Comparison of ENCODE assay signal across 22 cellular contexts in the genomic region with DNA sequence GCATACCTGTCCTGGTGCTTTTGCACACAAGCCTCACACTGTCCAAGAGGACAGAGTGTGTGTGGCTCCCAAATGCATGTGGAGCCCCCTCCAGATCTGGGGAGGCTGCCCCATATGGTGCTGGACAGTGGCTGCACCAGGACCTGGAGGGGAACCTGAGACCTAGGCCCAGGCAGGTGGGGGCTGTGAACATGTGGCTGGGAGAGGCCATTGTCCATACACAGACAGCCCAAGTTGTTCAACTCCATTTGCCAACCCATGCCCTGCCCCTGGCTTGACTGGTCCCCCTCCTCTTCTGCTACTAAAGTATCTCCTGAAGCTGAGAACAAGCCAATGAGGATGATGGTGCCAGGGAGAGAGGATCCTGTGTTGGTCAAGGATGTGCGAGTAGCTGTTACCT.
DNase-seq lines count a peak whose midpoint lies in the region; ATAC-seq, FAIRE-seq and TF ChIP-seq lines count a peak whose summit lies in the region.
"Had no signal": no experiment of that assay in that cellular context is flagged by ENCODE, and none has a peak within 500 bp of the region (broad histone marks: within the 10 kb centered on the region; RNA-seq: fewer than 3 reads in every experiment).

No MANE protein-coding gene starts in this region.

- no TSS peak for BruUV-seq in IMR-90 (replicated peaks; lab: Mats Ljungman, UMichigan)

- peaks cover 8% of the 10 kb centered on the region for H3K4me1 ChIP-seq in IMR-90 (ENCODE audit: control insufficient read depth, insufficient read depth, low read length)
- peaks cover 5 to 18% (median 12%) of the 10 kb centered on the region in 4 experiments for H3K4me1 ChIP-seq in H1 (replicated peaks in 1 of 4; ENCODE audit: control insufficient read depth in 3 of 4, insufficient read depth in 4 of 4, low read length in 3 of 4)
- H3K4me1 ChIP-seq in upper lobe of right lung: peaks cover 5% of the 10 kb centered on the region
- H3K4me1 ChIP-seq in testis: no peaks in the 10 kb centered on the region
- H3K4me1 ChIP-seq: Caco-2 had no signal

- H3K9me1 ChIP-seq in IMR-90 (ENCODE audit: insufficient read depth, low read length): peaks cover 12% of the 10 kb centered on the region

- dilution Hi-C loops in IMR-90 (cut with HindIII; ENCODE audit: low sequenced_read_pairs, unreplicated experiment): no loop called here

- H4K5ac ChIP-seq in IMR-90 (ENCODE audit: low read depth, low read length) (no peak overlapping the region), H1 (ENCODE audit: insufficient read length, low read depth, low read length) (no peak overlapping the region)

- H3K79me1 ChIP-seq in IMR-90 (ENCODE audit: low read depth in 1 of 2, low read length in 2 of 2) (no peaks in the 10 kb centered on the region), H1 (ENCODE audit: low read depth, low read length) (no peaks in the 10 kb centered on the region)

- H3K23me2 ChIP-seq in H1 (ENCODE audit: low read depth, low read length): no peaks in the 10 kb centered on the region

- intact Hi-C loops in IMR-90 (cut with micrococcal nuclease): no loop called here
- intact Hi-C loops in posterior vena cava (cut with DNase I): no loop called here
- intact Hi-C loops in upper lobe of right lung (cut with DNase I): no loop called here
- intact Hi-C loops in testis (cut with DNase I; ENCODE audit: low total_unique reads): no loop called here

- no peak overlapping the region; the same call in 1 of the 2 replicates for H3K18ac ChIP-seq in IMR-90 (ENCODE audit: low read depth, low read length)
- H3K18ac ChIP-seq in H1 (ENCODE audit: extremely low read depth, low read length): no peak overlapping the region

- no peak for TF ChIP-seq EP300 in H1 (IDR thresholded peaks at IDR 0.05; ENCODE audit: borderline replicate concordance in 1 of 2, low read depth in 2 of 2, low read length in 2 of 2)

- TF ChIP-seq CTCF in IMR-90 (conservative IDR thresholded peaks at IDR 0.05; ENCODE audit: low read depth, low read length): no peak
- TF ChIP-seq CTCF in H1 (IDR thresholded peaks at IDR 0.05; ENCODE audit: control extremely low read depth in 1 of 3, insufficient read depth in 1 of 3, low read depth in 1 of 3, low read length in 3 of 3): no peak
- TF ChIP-seq CTCF in upper lobe of right lung (IDR thresholded peaks at IDR 0.05): no peak
- TF ChIP-seq CTCF in testis (IDR thresholded peaks at IDR 0.05): no peak

- H3K36me3 ChIP-seq in IMR-90 (ENCODE audit: control insufficient read depth, insufficient read depth, low read length) (no peaks in the 10 kb centered on the region), H1 (ENCODE audit: control insufficient read depth in 2 of 4, insufficient read depth in 4 of 4, low read length in 3 of 4) (no peaks in the 10 kb centered on the region), upper lobe of right lung (no peaks in the 10 kb centered on the region), testis (ENCODE audit: low read depth, missing control alignments) (no peaks in the 10 kb centered on the region)
- H3K36me3 ChIP-seq: BLaER1 treated with 17β-estradiol and CSF1 and Interleukin-3, amounts not matched to agents 10 nM and 100 nM had no signal

- H3K9ac ChIP-seq in IMR-90 (ENCODE audit: low read depth, low read length) (no peak overlapping the region), H1 (replicated peaks in 1 of 4; ENCODE audit: extremely low read depth in 1 of 4, low read depth in 3 of 4, low read length in 3 of 4) (no peak overlapping the region)
- H3K9ac ChIP-seq: BLaER1 treated with 17β-estradiol and CSF1 and Interleukin-3, amounts not matched to agents 10 nM and 100 nM had no signal

- 0 out of 3 replicates have a peak overlapping the region, but pooled peaks have one; percentile 29 for H2BK15ac ChIP-seq in IMR-90 (ENCODE audit: low read depth, low read length)
- H2BK15ac ChIP-seq in H1 (ENCODE audit: low read length): no peak overlapping the region

- peak overlapping the region; percentile 39; the same call in 1 of the 2 replicates for H2AK5ac ChIP-seq in IMR-90 (ENCODE audit: low read depth, low read length)
- no peak overlapping the region for H2AK5ac ChIP-seq in H1 (ENCODE audit: low read depth, low read length)

- FAIRE-seq in H1 (lab: Jason Lieb, UNC): no peak
- FAIRE-seq: A204.1, D721Med, G401.6, GM12891, GM19239 had no signal

- TF ChIP-seq RAD21 in IMR-90 (IDR thresholded peaks at IDR 0.05; ENCODE audit: low read length) (no peak), H1 (IDR thresholded peaks at IDR 0.05 in 1 of 2, conservative IDR thresholded peaks at IDR 0.05 in 1 of 2; ENCODE audit: low read depth in 2 of 2, low read length in 2 of 2) (no peak)

- H2BK20ac ChIP-seq in IMR-90 (ENCODE audit: low read depth, low read length) (peak overlapping the region; percentile 49; the same call in 1 of the 2 replicates), H1 (ENCODE audit: low read length) (no peak overlapping the region)

- H4K91ac ChIP-seq in IMR-90 (ENCODE audit: insufficient read depth, low read depth, low read length) (no peak overlapping the region), H1 (replicated peaks; ENCODE audit: insufficient read length, low read length) (peak overlapping the region; percentile 30)

- ATAC-seq in IMR-90 (ENCODE audit: low read depth) (no peak), upper lobe of right lung (peak; percentile 23), GM21786 (IDR thresholded peaks at IDR 0.05; ENCODE audit: unreplicated experiment) (no peak)
- ATAC-seq: CD8-positive, alpha-beta T cell had no signal

- no CpG with 5 or more reads among the region's 1 CpG for WGBS in IMR-90 (ENCODE audit: extremely low coverage in 2 of 2, insufficient read length in 1 of 2), 2 experiments
- WGBS in H1 (ENCODE audit: extremely low coverage in 1 of 2, insufficient coverage in 1 of 2, insufficient read length in 1 of 2, insufficient replicate concordance in 2 of 2, low coverage in 1 of 2, low lambda C conversion rate in 2 of 2, missing lambda C conversion rate in 1 of 2), 2 experiments: 100% methylated on average over 1 of the region's 1 CpG; no CpG with 5 or more reads in 1 of the 2 experiments
- WGBS in testis, 2 donors: 100% methylated on average over 1 of the region's 1 CpG

- H3K27me3 ChIP-seq in IMR-90 (ENCODE audit: control insufficient read depth, insufficient read depth, low read length): peaks cover 26% of the 10 kb centered on the region
- H3K27me3 ChIP-seq in H1 (replicated peaks in 1 of 4; ENCODE audit: control insufficient read depth in 3 of 4, extremely low read depth in 1 of 4, insufficient read depth in 3 of 4, low read length in 3 of 4): peaks cover 0 to 16% (median 11%) of the 10 kb centered on the region in 4 experiments; a peak in 6 of 7 replicates
- H3K27me3 ChIP-seq in upper lobe of right lung: peaks cover 39% of the 10 kb centered on the region
- H3K27me3 ChIP-seq in testis: peaks cover 3% of the 10 kb centered on the region
- H3K27me3 ChIP-seq: BLaER1 treated with 17β-estradiol and CSF1 and Interleukin-3, amounts not matched to agents 10 nM and 100 nM had no signal

- H4K20me1 ChIP-seq in IMR-90 (ENCODE audit: insufficient read depth, low read length): no peaks in the 10 kb centered on the region
- no peaks in the 10 kb centered on the region for H4K20me1 ChIP-seq in H1 (replicated peaks in 1 of 2; ENCODE audit: control insufficient read depth in 1 of 2, insufficient read depth in 2 of 2, low read length in 2 of 2)
- H4K20me1 ChIP-seq: BLaER1 treated with 17β-estradiol and CSF1 and Interleukin-3, amounts not matched to agents 10 nM and 100 nM had no signal

- H2BK5ac ChIP-seq in IMR-90 (ENCODE audit: low read depth, low read length, poor library complexity, severe bottlenecking): no peak overlapping the region
- no peak overlapping the region for H2BK5ac ChIP-seq in H1 (ENCODE audit: low read depth, low read length)

- CTCF ChIA-PET in IMR-90 (lab: Yijun Ruan, JAX) (no interaction called here), H1 (lab: Charles Lee; ENCODE audit: partially characterized antibody) (interaction anchor here (0.6 to 1.1 kb wide), 4 partner anchors 8 to 91 kb away, joined by 3 to 4 read pairs (median 3); no protein-coding TSS in a partner anchor)

- H4K8ac ChIP-seq in IMR-90 (ENCODE audit: low read depth in 2 of 2, low read length in 2 of 2) (no peak overlapping the region), H1 (ENCODE audit: extremely low read depth, insufficient read depth, low read length) (no peak overlapping the region; the same call in 1 of the 2 replicates)

- H2AFZ ChIP-seq in IMR-90 (replicated peaks; ENCODE audit: low read length, poor library complexity) (peak overlapping the region; percentile 41), H1 (ENCODE audit: low read length) (no peak overlapping the region)

- H2BK120ac ChIP-seq in IMR-90 (ENCODE audit: low read depth, low read length) (no peak overlapping the region), H1 (replicated peaks; ENCODE audit: low read depth, low read length) (no peak overlapping the region)

- POLR2A ChIA-PET in IMR-90 (lab: Charles Lee; ENCODE audit: unreplicated experiment): interaction anchor here (0.6 kb wide), 1 partner anchor 106 kb away, joined by 5 read pairs; no protein-coding TSS in a partner anchor
- POLR2A ChIA-PET in H1 (lab: Charles Lee; ENCODE audit: partially characterized antibody): interaction anchor here (0.6 kb wide), 1 partner anchor 62 kb away, joined by 5 read pairs; no protein-coding TSS in a partner anchor

- in situ Hi-C loops in IMR-90 (cut with MboI; ENCODE audit: low sequenced_read_pairs): loop anchor here (5.0 to 25.0 kb wide), 2 partner anchors 90 to 220 kb away; no protein-coding TSS in a partner anchor

- H3K4me2 ChIP-seq in IMR-90 (ENCODE audit: low read depth, low read length) (0 out of 2 replicates have a peak overlapping the region, but pooled peaks have one; percentile 3), H1 (ENCODE audit: insufficient read depth in 1 of 2, low read depth in 2 of 2, low read length in 2 of 2) (no peak overlapping the region)
- H3K4me2 ChIP-seq: BLaER1 treated with 17β-estradiol and CSF1 and Interleukin-3, amounts not matched to agents 10 nM and 100 nM had no signal

- H2BK12ac ChIP-seq in H1 (ENCODE audit: low read depth, low read length): no peak overlapping the region

- H3K14ac ChIP-seq in IMR-90 (replicated peaks; ENCODE audit: low read depth, low read length): no peak overlapping the region
- H3K14ac ChIP-seq in H1 (ENCODE audit: insufficient read length): no peak overlapping the region

- no peak overlapping the region for H3K27ac ChIP-seq in IMR-90 (ENCODE audit: insufficient read depth, low read length)
- H3K27ac ChIP-seq in H1 (ENCODE audit: low read depth, low read length): no peak overlapping the region
- H3K27ac ChIP-seq in upper lobe of right lung: no peak overlapping the region
- no peak overlapping the region for H3K27ac ChIP-seq in testis
- H3K27ac ChIP-seq: BLaER1 treated with 17β-estradiol and CSF1 and Interleukin-3, amounts not matched to agents 10 nM and 100 nM; C4-2B had no signal

- no peak overlapping the region for H3K56ac ChIP-seq in IMR-90 (ENCODE audit: extremely low read depth, insufficient read depth, low read length)
- H3K56ac ChIP-seq in H1 (replicated peaks; ENCODE audit: insufficient read length, low read depth, low read length): no peak overlapping the region

- H3K9me3 ChIP-seq in IMR-90 (ENCODE audit: control insufficient read depth, insufficient read depth, low read length) (no peaks in the 10 kb centered on the region), H1 (ENCODE audit: insufficient read depth in 2 of 2, low read depth in 1 of 2, low read length in 1 of 2) (no peaks in the 10 kb centered on the region), upper lobe of right lung (no peaks in the 10 kb centered on the region), testis (no peaks in the 10 kb centered on the region)
- H3K9me3 ChIP-seq: Caco-2 had no signal

- no peak for DNase-seq in IMR-90
- DNase-seq in H1 (ENCODE audit: low read depth in 1 of 2, low spot score in 2 of 2): no peak
- DNase-seq in posterior vena cava (ENCODE audit: low spot score): peak; percentile 38
- no peak for DNase-seq in upper lobe of right lung
- no peak for DNase-seq in testis
- no peak for DNase-seq in NCI-H1694 (lab: John Stamatoyannopoulos, UW)
- no peak for DNase-seq in HT-29 (ENCODE audit: low spot score)
- DNase-seq: 8988T; ACHN; Caco-2; Calu3; CD4-positive, alpha-beta T cell; CD8-positive, alpha-beta T cell; GF-D8 had no signal

- no peak overlapping the region for H3K23ac ChIP-seq in IMR-90 (ENCODE audit: low read depth, low read length)
- no peak overlapping the region for H3K23ac ChIP-seq in H1 (ENCODE audit: insufficient read length)

- H3K4ac ChIP-seq in IMR-90 (ENCODE audit: low read depth, low read length) (0 out of 2 replicates have a peak overlapping the region, but pooled peaks have one; percentile 0), H1 (replicated peaks; ENCODE audit: insufficient read length, low read depth, low read length) (no peak overlapping the region)

- no peaks in the 10 kb centered on the region for H3K79me2 ChIP-seq in H1 (ENCODE audit: control insufficient read depth in 1 of 2, insufficient read depth in 2 of 2, low read length in 2 of 2)

- TF ChIP-seq POLR2A in IMR-90 (IDR thresholded peaks at IDR 0.05; ENCODE audit: low read depth, low read length) (no peak), H1 (IDR thresholded peaks at IDR 0.05; ENCODE audit: control extremely low read depth in 1 of 2, low read depth in 2 of 2, low read length in 2 of 2) (no peak), testis (IDR thresholded peaks at IDR 0.05) (no peak)

- H3K4me3 ChIP-seq in IMR-90 (ENCODE audit: insufficient read depth, low read depth, low read length): no peak overlapping the region
- no peak overlapping the region for H3K4me3 ChIP-seq in H1 (ENCODE audit: extremely low read depth in 1 of 4, insufficient read depth in 2 of 4, low read depth in 3 of 4, low read length in 4 of 4)
- H3K4me3 ChIP-seq in upper lobe of right lung: no peak overlapping the region
- H3K4me3 ChIP-seq in testis: no peak overlapping the region
- H3K4me3 ChIP-seq: BLaER1 treated with 17β-estradiol and CSF1 and Interleukin-3, amounts not matched to agents 10 nM and 100 nM had no signal

- no peak overlapping the region for H2AK9ac ChIP-seq in IMR-90 (replicated peaks; ENCODE audit: low read depth, low read length, poor library complexity)
